8 cellular contexts compared by ENCODE assay signal in the genomic region with DNA sequence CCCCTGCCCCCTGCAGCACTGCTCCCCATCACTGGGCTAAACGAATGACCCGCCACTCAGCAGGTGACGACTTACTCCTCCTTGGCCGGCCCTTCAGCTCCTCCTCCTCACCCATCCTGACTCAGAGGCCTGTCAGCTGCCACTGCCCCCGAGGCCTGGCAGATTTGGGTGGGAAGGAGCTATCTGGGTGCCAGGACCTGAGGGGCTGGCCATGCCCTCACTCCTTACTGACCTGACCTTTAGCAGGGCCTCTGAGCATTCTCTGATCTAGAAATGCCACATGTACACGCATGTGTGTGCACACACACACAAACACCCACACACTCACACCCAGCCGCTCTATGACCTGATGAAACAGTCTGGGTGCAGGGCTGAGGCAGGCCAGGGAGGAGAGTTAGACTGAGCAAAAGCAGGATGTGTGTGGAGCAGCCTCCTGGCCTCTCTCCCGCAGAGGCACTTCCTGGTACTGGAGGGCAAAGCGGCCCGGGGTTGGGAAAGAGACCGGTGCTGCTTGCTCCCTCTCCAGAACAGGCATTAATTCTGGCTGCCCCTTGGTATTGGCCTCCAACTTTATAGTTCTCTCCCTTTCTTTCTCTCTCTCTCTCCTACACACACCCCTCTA.
A peak's percentile ranks its signal among the peaks of the same experiment; 100 is the strongest.
DNase-seq lines count a peak whose midpoint lies in the region; ATAC-seq lines count a peak whose summit lies in the region.

No MANE protein-coding gene starts in this region.

- DNase-seq in T-helper 1 cell (peak in 4 of 5 donors; percentile 27 to 82 (median 44)), caudate nucleus (lab: John Stamatoyannopoulos, UW) (peak in 1 of 61 donors; percentile 19), lung microvascular endothelial cell (ENCODE audit: low read depth in 2 of 2) (peak; percentile 88 to 95), substantia nigra (lab: John Stamatoyannopoulos, UW) (peak in 14 of 49 donors; percentile 16 to 59 (median 32))

- peak; percentile 15 for ATAC-seq in GM18868 (IDR thresholded peaks at IDR 0.05; ENCODE audit: unreplicated experiment)
- peak; percentile 19 for ATAC-seq in HG03159 (IDR thresholded peaks at IDR 0.05; ENCODE audit: unreplicated experiment)
- ATAC-seq in HG03025 (IDR thresholded peaks at IDR 0.05; ENCODE audit: low FRiP score, unreplicated experiment): no peak
- ATAC-seq in GM18520 (IDR thresholded peaks at IDR 0.05; ENCODE audit: unreplicated experiment): no peak

- peak overlapping the region; percentile 82 for H3K27ac ChIP-seq in caudate nucleus (ENCODE audit: low read depth, low read length)
- peak overlapping the region; percentile 67 for H3K27ac ChIP-seq in substantia nigra (ENCODE audit: low read depth, low read length, poor library complexity, severe bottlenecking)

Comparison
In these comparisons a context has a peak if more than half of its experiments do, and no peak if none do; other contexts are left out.
1. ATAC-seq: peak in GM18868 (single experiment) and HG03159 (single experiment); none in HG03025 (single experiment) and GM18520 (single experiment).